Comparison of ENCODE assay signal across 1 cellular context in genomic region chr1:33234588-33234990, GRCh38.
TF ChIP-seq lines count a peak whose summit lies in the region.

No MANE protein-coding gene starts in this region.

TF ChIP-seq in H1, 55 proteins besides CTCF, POLR2A, EP300 and RAD21:
- TF ChIP-seq CBX5 (IDR thresholded peaks at IDR 0.05; ENCODE audit: low read depth, low read length): no peak
- no peak for TF ChIP-seq ATF2 (IDR thresholded peaks at IDR 0.05; ENCODE audit: low read length)
- TF ChIP-seq ATF3 (IDR thresholded peaks at IDR 0.05; ENCODE audit: insufficient read depth, low read depth, low read length): no peak
- TF ChIP-seq SUZ12 (IDR thresholded peaks at IDR 0.05; ENCODE audit: low read length): no peak
- TF ChIP-seq TBP (IDR thresholded peaks at IDR 0.05; ENCODE audit: low read depth, low read length): no peak
- no peak for TF ChIP-seq RFX5 (IDR thresholded peaks at IDR 0.05; ENCODE audit: borderline replicate concordance, low read depth, low read length)
- TF ChIP-seq SP1 (IDR thresholded peaks at IDR 0.05; ENCODE audit: low read depth, low read length): no peak
- no peak for TF ChIP-seq KDM1A (IDR thresholded peaks at IDR 0.05; ENCODE audit: borderline replicate concordance, low read length)
- no peak for TF ChIP-seq TEAD4 (IDR thresholded peaks at IDR 0.05; ENCODE audit: low read depth, low read length)
TF ChIP-seq in H1: peak in this region for 0.
